15 cellular contexts compared by ENCODE assay signal in the genomic region with DNA sequence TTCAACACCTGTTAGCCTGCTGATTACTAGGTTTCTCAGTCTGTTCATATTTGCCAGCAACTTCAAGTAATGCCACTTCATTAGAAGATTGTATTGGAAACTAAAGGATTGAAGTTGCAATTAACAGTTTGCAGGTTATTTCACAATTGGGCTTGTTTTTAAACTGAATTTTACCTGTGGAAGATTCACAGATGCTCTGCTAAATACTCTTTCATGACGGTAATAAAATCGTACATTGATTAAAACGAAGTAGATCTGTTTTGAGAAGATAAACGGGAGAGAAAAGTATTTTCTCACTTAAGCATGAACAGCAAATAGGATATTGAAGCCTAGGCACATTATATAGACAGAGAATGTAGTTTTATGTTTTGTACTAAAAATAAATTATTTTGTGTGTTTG. TPM values are rescaled to one million over a fixed set of nuclear protein-coding genes. Genes with fewer than 3 reads are reported as not detected.
DNase-seq lines count a peak whose midpoint lies in the region; ATAC-seq, FAIRE-seq and TF ChIP-seq lines count a peak whose summit lies in the region.
"Had no signal": no experiment of that assay in that cellular context is flagged by ENCODE, and none has a peak within 500 bp of the region (broad histone marks: within the 10 kb centered on the region; RNA-seq: fewer than 3 reads in every experiment).

No MANE protein-coding gene starts in this region.

- peaks cover 10% of the 10 kb centered on the region for H3K79me2 ChIP-seq in ACC112 (ENCODE audit: control insufficient read depth, insufficient read depth, low read length, unreplicated experiment)
- H3K79me2 ChIP-seq in GM12878 (ENCODE audit: control insufficient read depth, insufficient read depth, low read length): no peaks in the 10 kb centered on the region
- peaks cover 11% of the 10 kb centered on the region for H3K79me2 ChIP-seq in neural cell (replicated peaks; ENCODE audit: insufficient read depth, low read length)

- H3K9ac ChIP-seq in GM12878 (ENCODE audit: control insufficient read depth, insufficient read depth, low read length): no peak overlapping the region
- H3K9ac ChIP-seq in neural cell (ENCODE audit: low read length): no peak overlapping the region
- H3K9ac ChIP-seq: KMS-11 had no signal

- FAIRE-seq in GM12878 (lab: Jason Lieb, UNC): no peak

- CTCF ChIA-PET in GM12878 (lab: Yijun Ruan, JAX): interaction anchor here (1.7 kb wide), 1 partner anchor 141 kb away, joined by 4 read pairs; no protein-coding TSS in a partner anchor

- H3K4me2 ChIP-seq in GM12878 (ENCODE audit: control insufficient read depth, insufficient read depth) (no peak overlapping the region), neural cell (ENCODE audit: low read length) (no peak overlapping the region)
- H3K4me2 ChIP-seq: KMS-11 had no signal

- in situ Hi-C loops in HAP-1 (cut with MboI; ENCODE audit: low sequenced_read_pairs): no loop called here
- in situ Hi-C loops in GM12878 (cut with MboI): no loop called here

- SMC1A ChIA-PET in GM12878 (lab: Charles Lee; ENCODE audit: uncharacterized antibody, unreplicated experiment): interaction anchor here (2.0 kb wide), 1 partner anchor 13 kb away, joined by 6 read pairs; no protein-coding TSS in a partner anchor

- RAD21 ChIA-PET in GM12878 (lab: Charles Lee; ENCODE audit: unreplicated experiment): interaction anchor here (1.5 kb wide), 1 partner anchor 18 kb away, joined by 4 read pairs; no protein-coding TSS in a partner anchor

- H3K27me3 ChIP-seq in ACC112 (ENCODE audit: insufficient read depth, low read length) (no peaks in the 10 kb centered on the region), HAP-1 (ENCODE audit: low read depth) (no peaks in the 10 kb centered on the region), GM12878 (replicated peaks in 1 of 2; ENCODE audit: control insufficient read depth in 2 of 2, insufficient read depth in 2 of 2, low read length in 1 of 2) (peaks cover 7 to 18% of the 10 kb centered on the region in 2 experiments), neural cell (ENCODE audit: insufficient read depth, low read depth, low read length) (peaks cover 18% of the 10 kb centered on the region), ovary (no peaks in the 10 kb centered on the region)

- H3K9me2 ChIP-seq in neural cell (ENCODE audit: insufficient read depth, low read length): no peaks in the 10 kb centered on the region

- DNase-seq in HAP-1 (ENCODE audit: low spot score in 2 of 2) (no peak), GM12878 (ENCODE audit: low read depth, low spot score) (no peak), DMS79 (lab: John Stamatoyannopoulos, UW) (no peak), left ventricle myocardium superior (no peak), ovary (no peak)
- DNase-seq in central memory CD4-positive, alpha-beta T cell: no peak
- DNase-seq: BE2C; CD4-positive, alpha-beta T cell; NCI-H1092; NCI-H226; T-helper 1 cell had no signal

- H3K36me3 ChIP-seq in ACC112 (ENCODE audit: insufficient read depth, low read length): no peaks in the 10 kb centered on the region
- no peaks in the 10 kb centered on the region for H3K36me3 ChIP-seq in HAP-1 (replicated peaks)
- H3K36me3 ChIP-seq in GM12878 (ENCODE audit: control insufficient read depth in 2 of 2, insufficient read depth in 2 of 2, low read length in 1 of 2): no peaks in the 10 kb centered on the region
- H3K36me3 ChIP-seq in neural cell (ENCODE audit: insufficient read depth, low read length): no peaks in the 10 kb centered on the region
- H3K36me3 ChIP-seq in ovary: no peaks in the 10 kb centered on the region
- H3K36me3 ChIP-seq: BE2C had no signal

- TF ChIP-seq POLR2A in GM12878 (IDR thresholded peaks at IDR 0.05; ENCODE audit: low read depth, low read length) (no peak), ovary (IDR thresholded peaks at IDR 0.05) (no peak)

- no peaks in the 10 kb centered on the region for H3K9me3 ChIP-seq in HAP-1
- H3K9me3 ChIP-seq in GM12878 (replicated peaks; ENCODE audit: control insufficient read depth, insufficient read depth, low read length): no peaks in the 10 kb centered on the region
- no peaks in the 10 kb centered on the region for H3K9me3 ChIP-seq in neural cell (ENCODE audit: low read length)
- no peaks in the 10 kb centered on the region for H3K9me3 ChIP-seq in ovary

- 57% methylated on average over 4 of the region's 4 CpGs for WGBS in GM12878 (ENCODE audit: insufficient coverage, insufficient replicate concordance, low lambda C conversion rate, missing lambda C conversion rate)
- 28 to 49% (median 31%) methylated on average over 4 of the region's 4 CpGs for WGBS in ovary, 3 donors

- ATAC-seq in GM12878 (no peak), left ventricle myocardium superior (no peak)

- POLR2A ChIA-PET in GM12878 (lab: Charles Lee): no interaction called here

- peaks cover 10% of the 10 kb centered on the region for H3K4me1 ChIP-seq in ACC112 (ENCODE audit: control insufficient read depth, insufficient read depth, low read length, unreplicated experiment)
- H3K4me1 ChIP-seq in HAP-1: peaks cover 28% of the 10 kb centered on the region
- peaks cover 3% of the 10 kb centered on the region; the same call in 1 of the 2 replicates for H3K4me1 ChIP-seq in GM12878 (ENCODE audit: control insufficient read depth, insufficient read depth, low read length)
- no peaks in the 10 kb centered on the region for H3K4me1 ChIP-seq in ovary (ENCODE audit: insufficient read depth)
- H3K4me1 ChIP-seq: BE2C had no signal

- H4K20me1 ChIP-seq in GM12878 (ENCODE audit: control insufficient read depth, insufficient read depth) (no peaks in the 10 kb centered on the region), neural cell (ENCODE audit: insufficient read depth) (no peaks in the 10 kb centered on the region)

- H3K27ac ChIP-seq in ACC112 (ENCODE audit: low read depth, low read length): no peak overlapping the region
- no peak overlapping the region for H3K27ac ChIP-seq in GM12878 (ENCODE audit: control insufficient read depth, insufficient read depth)
- H3K27ac ChIP-seq in neural cell (ENCODE audit: low read length): no peak overlapping the region
- no peak overlapping the region for H3K27ac ChIP-seq in ovary
- H3K27ac ChIP-seq: KMS-11 had no signal

- TF ChIP-seq RAD21 in GM12878 (IDR thresholded peaks at IDR 0.05; ENCODE audit: insufficient read depth, low read depth, low read length) (no peak), neural cell (conservative IDR thresholded peaks at IDR 0.05) (no peak)

- H3K4me3 ChIP-seq in ACC112 (ENCODE audit: low read depth, low read length) (peak overlapping the region; percentile 25), HAP-1 (peak overlapping the region; percentile 45; the same call in 1 of the 2 replicates), GM12878 (no peak overlapping the region), neural cell (ENCODE audit: low read length) (peak overlapping the region; percentile 66), ovary (no peak overlapping the region)

- H3F3A ChIP-seq in neural cell (ENCODE audit: insufficient read depth, low read length, poor library complexity, severe bottlenecking): no peaks in the 10 kb centered on the region

- no peak for TF ChIP-seq CTCF in GM12878 (IDR thresholded peaks at IDR 0.05 in 2 of 3, conservative IDR thresholded peaks at IDR 0.05 in 1 of 3; ENCODE audit: control insufficient read depth in 2 of 3, extremely low read depth in 1 of 3, insufficient read depth in 1 of 3, low read depth in 3 of 3, low read length in 3 of 3)
- TF ChIP-seq CTCF in neural cell (IDR thresholded peaks at IDR 0.05; ENCODE audit: poor library complexity, severe bottlenecking): no peak
- TF ChIP-seq CTCF in ovary (IDR thresholded peaks at IDR 0.05): no peak

- no TSS peak for BruUV-seq in GM12878 (replicated peaks; lab: Mats Ljungman, UMichigan)

- no peak overlapping the region for H2AFZ ChIP-seq in ACC112 (ENCODE audit: low read length, unreplicated experiment)
- H2AFZ ChIP-seq in GM12878 (ENCODE audit: control insufficient read depth, low read depth, low read length): no peak overlapping the region
- H2AFZ ChIP-seq in neural cell (ENCODE audit: low read depth, low read length): no peak overlapping the region

- TF ChIP-seq EP300 in GM12878 (IDR thresholded peaks at IDR 0.05; ENCODE audit: borderline replicate concordance in 1 of 2, control insufficient read depth in 1 of 2, low read depth in 2 of 2, low read length in 2 of 2) (no peak), neural cell (conservative IDR thresholded peaks at IDR 0.05; ENCODE audit: poor library complexity, severe bottlenecking) (no peak), ovary (IDR thresholded peaks at IDR 0.05) (no peak)

- intact Hi-C loops in GM12878 (cut with micrococcal nuclease; ENCODE audit: unreplicated experiment): no loop called here
- intact Hi-C loops in left ventricle myocardium superior (cut with micrococcal nuclease): no loop called here
- intact Hi-C loops in ovary (cut with DNase I): loop anchor here in 1 of 4 donors (10.0 kb wide), 1 partner anchor 108 kb away; no protein-coding TSS in a partner anchor

TF ChIP-seq in GM12878, 131 proteins besides CTCF, POLR2A, EP300 and RAD21 (continues in another document):
- TF ChIP-seq NFXL1 (IDR thresholded peaks at IDR 0.05; ENCODE audit: borderline replicate concordance): no peak
- TF ChIP-seq CBX5 (IDR thresholded peaks at IDR 0.05; ENCODE audit: low read depth): no peak

TF ChIP-seq in neural cell, 6 proteins besides CTCF, POLR2A, EP300 and RAD21 (continues in another document):
- no peak for TF ChIP-seq TAF1 (IDR thresholded peaks at IDR 0.05; ENCODE audit: low read depth)

RNA-seq across cellular contexts. Expression of gene RNF182, which starts 1.6 kb away (rescaled TPM):
- not detected in 2 replicates for total RNA-seq in GM12878 (2013; cell fraction: nucleolus; rRNA removed)
- total RNA-seq in GM12878 (2014; rRNA removed): not detected in 2 replicates
- total RNA-seq in GM12878 (2014; rRNA removed; fragmentation: Illumina TruSeq; extraction: Trizol): not detected in 2 replicates
- total RNA-seq in GM12878 (2021): not detected in 2 replicates
- not detected for polyA plus RNA-seq in GM12878 (2011; ENCODE audit: low read depth)
- polyA plus RNA-seq in GM12878 (2011; rRNA removed): not detected in 2 replicates
- polyA plus RNA-seq in GM12878 (2011; cell fraction: cytosol; rRNA removed): 0.09 TPM in 1 of 2 replicates, not detected in the other
- not detected in 2 replicates for polyA plus RNA-seq in GM12878 (2011; cell fraction: nucleus; rRNA removed)
- not detected in 2 replicates for polyA plus RNA-seq in GM12878 (2012)
- polyA plus RNA-seq in GM12878 (2014; fragmentation: Illumina TruSeq; extraction: Trizol): not detected in 2 replicates
- not detected for polyA plus RNA-seq in GM12878 (2014; fragmentation: Nextera tagmentation; extraction: Ambion mirVana)
- not detected in 2 replicates for polyA plus RNA-seq in GM12878 (2014; rRNA removed)
- polyA plus RNA-seq in GM12878 (2016; fragmentation: Nextera tagmentation; extraction: Ambion mirVana): not detected
- not detected in 2 replicates for polyA minus RNA-seq in GM12878 (2011; rRNA and poly(A)+ RNA removed)
- polyA minus RNA-seq in GM12878 (2011; cell fraction: cytosol; rRNA and poly(A)+ RNA removed): 0.42 and 1.3 TPM in 2 replicates
- polyA minus RNA-seq in GM12878 (2011; cell fraction: nucleus; rRNA and poly(A)+ RNA removed): 0.12 TPM in 1 of 2 replicates, not detected in the other
- 6.4 and 8.0 TPM in 2 replicates for polyA plus RNA-seq in neural cell
- polyA minus RNA-seq in neural cell: 9.5 TPM in 2 replicates
- 0.10 TPM for total RNA-seq in left ventricle myocardium superior
- 1 to 10 TPM in 4 of 7 donors, under 1 TPM in 2, not detected in 1; 0.42 to 3.9 (median 1.1) TPM for total RNA-seq in ovary
- under 1 TPM; 0.50 to 0.67 TPM for polyA plus RNA-seq in ovary
- total RNA-seq: MCF 10A had no signal

Comparison
In these comparisons a context has a peak if more than half of its experiments do, and no peak if none do; other contexts are left out.
1. H3K4me3 ChIP-seq: peak in ACC112 (single experiment), HAP-1 (single experiment) and neural cell (single experiment); none in GM12878 (single experiment) and ovary (single experiment).